9 cellular contexts compared by ENCODE assay signal in the genomic region with DNA sequence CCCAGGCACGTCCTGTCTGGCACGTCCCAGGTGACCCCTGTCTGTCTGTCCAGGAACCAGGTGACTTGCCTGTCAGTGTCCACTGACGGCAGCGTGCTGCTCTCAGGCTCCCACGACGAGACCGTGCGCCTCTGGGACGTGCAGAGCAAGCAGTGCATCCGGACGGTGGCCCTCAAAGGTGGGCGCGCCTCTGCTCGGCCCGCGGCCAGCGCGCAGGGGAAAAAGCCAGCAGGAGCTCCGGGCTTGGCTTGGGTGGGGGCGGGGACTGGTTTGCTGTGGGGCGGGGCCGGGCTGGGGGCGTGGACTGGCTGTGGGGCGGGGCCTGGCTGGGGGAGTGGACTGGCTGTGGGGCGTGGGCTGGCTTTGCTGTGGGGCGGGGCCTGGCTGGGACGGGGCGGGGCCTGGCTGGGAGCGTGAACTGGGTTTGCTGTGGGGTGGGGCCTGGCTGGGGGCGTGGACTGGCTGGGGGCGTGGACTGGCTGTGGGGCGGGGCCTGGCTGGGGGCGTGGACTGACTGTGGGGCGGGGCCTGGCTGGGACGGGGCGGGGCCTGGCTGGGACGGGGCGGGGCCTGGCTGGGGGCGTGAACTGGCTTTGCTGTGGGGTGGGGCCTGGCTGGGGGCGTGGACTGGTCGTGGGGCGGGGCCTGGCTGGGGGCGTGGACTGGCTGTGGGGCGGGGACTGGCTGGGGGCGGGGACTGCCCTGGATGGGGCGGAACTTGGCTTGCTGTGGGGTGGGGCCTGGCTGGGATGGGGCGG. TPM values are rescaled to one million over a fixed set of nuclear protein-coding genes. Genes with fewer than 3 reads are reported as not detected.
DNase-seq lines count a peak whose midpoint lies in the region; ATAC-seq and TF ChIP-seq lines count a peak whose summit lies in the region.
"Had no signal": no experiment of that assay in that cellular context is flagged by ENCODE, and none has a peak within 500 bp of the region (broad histone marks: within the 10 kb centered on the region; RNA-seq: fewer than 3 reads in every experiment).

No MANE protein-coding gene starts in this region.

- no peaks in the 10 kb centered on the region for H3K27me3 ChIP-seq in right atrium auricular region
- no peaks in the 10 kb centered on the region for H3K27me3 ChIP-seq in testis

- H3K27ac Mint-ChIP-seq in immature natural killer cell = no peak overlapping the region

- H3K4me3 ChIP-seq in right atrium auricular region (no peak overlapping the region), testis (no peak overlapping the region), coronary artery (no peak overlapping the region)
- H3K4me3 ChIP-seq: left lung had no signal

- intact Hi-C loops in left ventricle myocardium superior (cut with micrococcal nuclease) = no loop called here
- intact Hi-C loops in testis (cut with DNase I; ENCODE audit: low total_unique reads) = no loop called here

- TF ChIP-seq POLR2A in testis (IDR thresholded peaks at IDR 0.05) = no peak

- peaks cover under 1 to 6% (median 2%) of the 10 kb centered on the region in 3 donors for H3K27me3 Mint-ChIP-seq in immature natural killer cell (ENCODE audit: low read depth in 3 of 3)

- no peaks in the 10 kb centered on the region for H3K36me3 Mint-ChIP-seq in immature natural killer cell

- H3K27ac ChIP-seq in right atrium auricular region (no peak overlapping the region), testis (no peak overlapping the region), coronary artery (no peak overlapping the region)
- H3K27ac ChIP-seq: left lung had no signal

- 82% methylated on average over 6 of the region's 47 CpGs; no CpG with 5 or more reads in 1 of the 2 donors for WGBS in testis, 2 donors

- peak; percentile 22 for ATAC-seq in left ventricle myocardium superior
- ATAC-seq: left lung had no signal

- TF ChIP-seq CTCF in right atrium auricular region (IDR thresholded peaks at IDR 0.05) = no peak
- no peak for TF ChIP-seq CTCF in testis (IDR thresholded peaks at IDR 0.05)
- TF ChIP-seq CTCF in coronary artery (IDR thresholded peaks at IDR 0.05) = no peak

- H3K9me3 ChIP-seq in right atrium auricular region (no peaks in the 10 kb centered on the region), testis (no peaks in the 10 kb centered on the region)
- H3K9me3 ChIP-seq: left lung had no signal

- peaks cover 34% of the 10 kb centered on the region for H3K36me3 ChIP-seq in right atrium auricular region
- H3K36me3 ChIP-seq in testis (ENCODE audit: low read depth, missing control alignments) = no peaks in the 10 kb centered on the region

- H3K4me3 Mint-ChIP-seq in immature natural killer cell = no peak overlapping the region

- DNase-seq in left ventricle myocardium superior = no peak
- no peak for DNase-seq in right atrium auricular region (ENCODE audit: low spot score)
- peak; percentile 48 for DNase-seq in activated T-cell treated with anti-CD3 and anti-CD28 coated beads for 24 hours (ENCODE audit: low read depth)
- peak; percentile 33 to 44 (median 34) for DNase-seq in immature natural killer cell
- peak; percentile 82 for DNase-seq in testis
- no peak for DNase-seq in DMS 273 treated with DMSO at 0.1 percent for 48 hours (lab: John Stamatoyannopoulos, UW)
- no peak for DNase-seq in GF-D8 (lab: John Stamatoyannopoulos, UW)
- DNase-seq in coronary artery (ENCODE audit: low spot score) = no peak

- peaks cover 0 to 7% of the 10 kb centered on the region in 2 donors for H3K4me1 ChIP-seq in right atrium auricular region
- H3K4me1 ChIP-seq in testis = peaks cover 13% of the 10 kb centered on the region

- H3K9me3 Mint-ChIP-seq in immature natural killer cell = no peaks in the 10 kb centered on the region

- H3K4me1 Mint-ChIP-seq in immature natural killer cell = peaks cover 10 to 14% of the 10 kb centered on the region in 2 donors

RNA-seq across cellular contexts. Expression of gene WDR18, which starts 7.2 kb away (rescaled TPM):
- total RNA-seq in left ventricle myocardium superior = 20.4 TPM
- total RNA-seq in right atrium auricular region = 10 to 100 TPM; 13.3 to 24.9 TPM
- polyA plus RNA-seq in immature natural killer cell = 100 to 1,000 TPM in 1 of 3 donors, 10 to 100 TPM in 2; 60.5 to 116 (median 70.9) TPM
- 100 to 1,000 TPM in 1 of 2 donors, 10 to 100 TPM in 1; 70.9 to 108 TPM for total RNA-seq in testis
- 38.7 TPM for polyA plus RNA-seq in testis (ENCODE audit: insufficient read depth, low read depth, low replicate concordance)

RNA-seq across cellular contexts. Expression of gene GRIN3B, which starts 8.9 kb away (rescaled TPM):
- total RNA-seq in left ventricle myocardium superior (not detected), right atrium auricular region (under 1 TPM in 1 of 2 donors, not detected in 1; 0.12 TPM), testis (1 to 10 TPM; 1.3 to 2.4 TPM)
- polyA plus RNA-seq in immature natural killer cell (not detected), testis (ENCODE audit: insufficient read depth, low read depth, low replicate concordance) (1.1 TPM)

RNA-seq across cellular contexts. Expression of gene TMEM259, which starts 29.6 kb away (rescaled TPM):
- total RNA-seq in left ventricle myocardium superior (122 TPM), right atrium auricular region (100 to 1,000 TPM; 129 to 170 TPM), testis (100 to 1,000 TPM; 339 to 405 TPM)
- polyA plus RNA-seq in immature natural killer cell (100 to 1,000 TPM in 1 of 3 donors, 10 to 100 TPM in 2; 45.6 to 102 (median 61.1) TPM), testis (ENCODE audit: insufficient read depth, low read depth, low replicate concordance) (164 TPM)

RNA-seq across cellular contexts. Expression of gene RNU6-2, which starts 30.0 kb away (rescaled TPM):
- total RNA-seq in left ventricle myocardium superior = not detected
- total RNA-seq in right atrium auricular region = not detected
- polyA plus RNA-seq in immature natural killer cell = not detected
- total RNA-seq in testis = not detected
- polyA plus RNA-seq in testis (ENCODE audit: insufficient read depth, low read depth, low replicate concordance) = not detected
- total RNA-seq: left lung had no signal

RNA-seq across cellular contexts. Expression of gene CNN2, which starts 35.1 kb away (rescaled TPM):
- total RNA-seq in left ventricle myocardium superior (94.0 TPM), right atrium auricular region (10 to 100 TPM; 47.8 to 48.5 TPM), testis (10 to 100 TPM; 19.1 to 28.0 TPM)
- polyA plus RNA-seq in immature natural killer cell (100 to 1,000 TPM; 227 to 382 (median 255) TPM), testis (ENCODE audit: insufficient read depth, low read depth, low replicate concordance) (36.4 TPM)

Comparison
In these comparisons a context has a peak if more than half of its experiments do, and no peak if none do; other contexts are left out.
1. DNase-seq: peak in activated T-cell treated with anti-CD3 and anti-CD28 coated beads for 24 hours (single experiment), immature natural killer cell (3 of 3) and testis (single experiment); none in left ventricle myocardium superior (single experiment), right atrium auricular region (single experiment), DMS 273 treated with DMSO at 0.1 percent for 48 hours (single experiment), GF-D8 (single experiment) and coronary artery (single experiment).